15 cellular contexts compared by ENCODE assay signal in genomic region chr3:197183582-197183981, GRCh38.
DNase-seq lines count a peak whose midpoint lies in the region; ATAC-seq and TF ChIP-seq lines count a peak whose summit lies in the region.
"Had no signal": no experiment of that assay in that cellular context is flagged by ENCODE, and none has a peak within 500 bp of the region (broad histone marks: within the 10 kb centered on the region; RNA-seq: fewer than 3 reads in every experiment).

No MANE protein-coding gene starts in this region.

- intact Hi-C loops in psoas muscle (cut with DNase I): no loop called here
- intact Hi-C loops in left colon (cut with DNase I, micrococcal nuclease): loop anchor here in 1 of 2 donors (10.0 kb wide), 1 partner anchor 179 kb away; no protein-coding TSS in a partner anchor

- WGBS in psoas muscle, 3 donors: 24 to 46% (median 31%) methylated on average over 9 of the region's 9 CpGs

- no peaks in the 10 kb centered on the region for H3K27me3 ChIP-seq in HUES48 (ENCODE audit: control insufficient read depth, insufficient read depth, low read length)
- H3K27me3 ChIP-seq in psoas muscle (ENCODE audit: insufficient read depth in 3 of 3, low read length in 2 of 3): no peaks in the 10 kb centered on the region
- H3K27me3 ChIP-seq: foreskin keratinocyte had no signal

- no peaks in the 10 kb centered on the region for H3K36me3 ChIP-seq in HUES48 (ENCODE audit: control insufficient read depth, insufficient read depth, low read length)
- no peaks in the 10 kb centered on the region for H3K36me3 ChIP-seq in psoas muscle (ENCODE audit: insufficient read depth in 1 of 2, low read depth in 1 of 2)

- H3K36me3 Mint-ChIP-seq in immature natural killer cell: peaks cover 0 to 3% (median 0%) of the 10 kb centered on the region in 3 donors
- H3K36me3 Mint-ChIP-seq: activated naive CD4-positive, alpha-beta T cell treated with anti-CD3 and anti-CD28 coated beads, Interleukin-2, amount 50 U/mL, for 72 hours had no signal

- H3K4me1 Mint-ChIP-seq in immature natural killer cell: peaks cover 7 to 17% of the 10 kb centered on the region in 2 donors

- ATAC-seq in psoas muscle: peak; percentile 77 to 84 (median 82)
- no peak for ATAC-seq in left colon
- no peak for ATAC-seq in HG03159 (IDR thresholded peaks at IDR 0.05; ENCODE audit: unreplicated experiment)
- ATAC-seq: activated naive CD4-positive, alpha-beta T cell treated with anti-CD3 and anti-CD28 coated beads, Interleukin-2, amount 50 U/mL, for 72 hours; foreskin keratinocyte; naive thymus-derived CD4-positive, alpha-beta T cell had no signal

- H3K4me3 ChIP-seq in HUES48 (ENCODE audit: low read depth, low read length) (no peak overlapping the region), psoas muscle (peak overlapping the region; percentile 39)
- H3K4me3 ChIP-seq: skin epidermis had no signal

- H3K27me3 Mint-ChIP-seq in immature natural killer cell (ENCODE audit: low read depth in 3 of 3): no peaks in the 10 kb centered on the region
- H3K27me3 Mint-ChIP-seq: CD4-positive, alpha-beta memory T cell; naive thymus-derived CD4-positive, alpha-beta T cell had no signal

- H3K27ac ChIP-seq in HUES48 (ENCODE audit: low read depth, low read length): peak overlapping the region; percentile 37
- H3K27ac ChIP-seq in psoas muscle: peak overlapping the region; percentile 31
- H3K27ac ChIP-seq: foreskin keratinocyte, skin epidermis had no signal

- H3K4me1 ChIP-seq in HUES48 (ENCODE audit: control insufficient read depth, insufficient read depth, low read length) (peaks cover 21% of the 10 kb centered on the region), psoas muscle (peaks cover 36% of the 10 kb centered on the region)
- H3K4me1 ChIP-seq: foreskin keratinocyte had no signal

- H3K9ac ChIP-seq in HUES48 (ENCODE audit: low read depth, low read length): no peak overlapping the region; the same call in 1 of the 2 replicates

- DNase-seq in NCI-H2171 (lab: John Stamatoyannopoulos, UW) (peak; percentile 61), cerebellar cortex (ENCODE audit: low spot score) (peak; percentile 88), psoas muscle (peak in 1 of 2 donors; percentile 48), left colon (no peak), islet precursor cell (no peak), immature natural killer cell (no peak)
- DNase-seq: CD4-positive, alpha-beta memory T cell; cortex of kidney; foreskin keratinocyte; kidney glomerular epithelial cell; naive thymus-derived CD4-positive, alpha-beta T cell had no signal

- no peak overlapping the region for H3K27ac Mint-ChIP-seq in immature natural killer cell
- H3K27ac Mint-ChIP-seq: activated naive CD4-positive, alpha-beta T cell treated with anti-CD3 and anti-CD28 coated beads, Interleukin-2, amount 50 U/mL, for 72 hours; CD4-positive, alpha-beta memory T cell; naive thymus-derived CD4-positive, alpha-beta T cell had no signal

- H3K9me3 Mint-ChIP-seq in immature natural killer cell: no peaks in the 10 kb centered on the region
- H3K9me3 Mint-ChIP-seq: activated naive CD4-positive, alpha-beta T cell treated with anti-CD3 and anti-CD28 coated beads, Interleukin-2, amount 50 U/mL, for 72 hours; CD4-positive, alpha-beta memory T cell; naive thymus-derived CD4-positive, alpha-beta T cell had no signal

- no peaks in the 10 kb centered on the region for H3K9me3 ChIP-seq in HUES48 (ENCODE audit: control insufficient read depth, insufficient read depth, low read length)
- H3K9me3 ChIP-seq in psoas muscle: no peaks in the 10 kb centered on the region

- TF ChIP-seq CTCF in psoas muscle (IDR thresholded peaks at IDR 0.05): no peak

- no peak overlapping the region for H3K4me3 Mint-ChIP-seq in immature natural killer cell
- H3K4me3 Mint-ChIP-seq: CD4-positive, alpha-beta memory T cell; naive thymus-derived CD4-positive, alpha-beta T cell had no signal

Comparison
In these comparisons a context has a peak if more than half of its experiments do, and no peak if none do; other contexts are left out.
1. DNase-seq: peak in NCI-H2171 (single experiment) and cerebellar cortex (single experiment); none in left colon (0 of 2), islet precursor cell (single experiment) and immature natural killer cell (0 of 3).
2. ATAC-seq: peak in psoas muscle (4 of 4); none in left colon (single experiment) and HG03159 (single experiment).